ENCODE assay signal across 15 cellular contexts in the genomic region with DNA sequence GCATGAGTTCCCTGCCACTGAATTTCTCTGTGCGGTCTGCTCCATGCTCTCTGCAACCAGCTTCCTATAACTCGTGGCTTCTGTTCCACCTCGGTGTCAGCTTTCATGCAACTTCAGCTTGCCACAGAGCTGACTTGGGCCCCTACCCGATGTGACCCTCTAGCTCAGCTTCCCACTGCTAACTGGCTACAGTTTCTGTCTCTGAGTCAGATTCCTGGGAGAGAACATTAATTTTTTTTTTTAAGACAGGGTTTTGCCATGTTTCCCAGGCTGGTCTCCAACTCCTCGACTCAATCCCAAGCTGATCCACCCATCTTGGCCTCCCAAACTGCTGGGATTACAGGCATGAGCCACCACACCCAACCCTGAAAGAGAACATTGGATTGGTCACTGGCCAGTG.
"Had no signal": no experiment of that assay in that cellular context is flagged by ENCODE, and none has a peak within 500 bp of the region (broad histone marks: within the 10 kb centered on the region; RNA-seq: fewer than 3 reads in every experiment).

No MANE protein-coding gene starts in this region.

- ATAC-seq: esophagus mucosa; foreskin keratinocyte; left colon; stimulated activated naive B cell treated with anti-CD40 and anti-IgM and Interleukin-4, amounts not matched to agents 10 μg/mL and 1 μg/mL and 100 μg/mL, for 72 hours; stimulated activated naive CD8-positive, alpha-beta T cell treated with anti-CD3 and anti-CD28 coated beads, Interleukin-15, amount 100 ng/mL, for 72 hours; upper lobe of right lung had no signal

- H3K9me3 Mint-ChIP-seq: nephron; stimulated activated naive CD8-positive, alpha-beta T cell treated with anti-CD3 and anti-CD28 coated beads, Interleukin-15, amount 100 ng/mL, for 72 hours had no signal

- H3K36me3 Mint-ChIP-seq: naive B cell; stimulated activated naive B cell treated with anti-CD40 and anti-IgM and Interleukin-4, amounts not matched to agents 10 μg/mL and 1 μg/mL and 100 μg/mL, for 72 hours had no signal

- DNase-seq: effector memory CD4-positive, alpha-beta T cell; foreskin keratinocyte; head of caudate nucleus; left colon; mesendoderm; naive B cell; sigmoid colon; stimulated activated CD4-positive, alpha-beta T cell treated with anti-CD3 and anti-CD28 coated beads, Interleukin-2, amount 100 ng/mL, for 24 hours; stimulated activated CD4-positive, alpha-beta T cell treated with anti-CD3 and anti-CD28 coated beads, Interleukin-4, amount 100 ng/mL, for 4 hours; stimulated activated naive B cell treated with anti-CD40 and anti-IgM and Interleukin-4, amounts not matched to agents 10 μg/mL and 1 μg/mL and 100 μg/mL, for 72 hours; stimulated activated naive CD8-positive, alpha-beta T cell treated with anti-CD3 and anti-CD28 coated beads, Interleukin-15, amount 100 ng/mL, for 72 hours; testis; upper lobe of right lung had no signal

- H3K27ac Mint-ChIP-seq: naive B cell; nephron; stimulated activated naive B cell treated with anti-CD40 and anti-IgM and Interleukin-4, amounts not matched to agents 10 μg/mL and 1 μg/mL and 100 μg/mL, for 72 hours; stimulated activated naive CD8-positive, alpha-beta T cell treated with anti-CD3 and anti-CD28 coated beads, Interleukin-15, amount 100 ng/mL, for 72 hours had no signal

- H3K4me3 Mint-ChIP-seq: naive B cell; nephron; stimulated activated naive B cell treated with anti-CD40 and anti-IgM and Interleukin-4, amounts not matched to agents 10 μg/mL and 1 μg/mL and 100 μg/mL, for 72 hours; stimulated activated naive CD8-positive, alpha-beta T cell treated with anti-CD3 and anti-CD28 coated beads, Interleukin-15, amount 100 ng/mL, for 72 hours had no signal
